17 cellular contexts compared by ENCODE assay signal in genomic region chr17:60173304-60173807, GRCh38. TPM values are rescaled to one million over a fixed set of nuclear protein-coding genes. Genes with fewer than 3 reads are reported as not detected.
DNase-seq lines count a peak whose midpoint lies in the region; ATAC-seq and TF ChIP-seq lines count a peak whose summit lies in the region.
"Had no signal": no experiment of that assay in that cellular context is flagged by ENCODE, and none has a peak within 500 bp of the region (broad histone marks: within the 10 kb centered on the region; RNA-seq: fewer than 3 reads in every experiment).

No MANE protein-coding gene starts in this region.

- H3K27ac Mint-ChIP-seq in MCF 10A (ENCODE audit: low read depth, unreplicated experiment) = no peak overlapping the region
- peak overlapping the region; percentile 17 for H3K27ac Mint-ChIP-seq in type B pancreatic cell
- H3K27ac Mint-ChIP-seq: dendritic cell treated with granulocyte-macrophage colony-stimulating factor and Interleukin-4, amounts not matched to agents 40 ng/mL and 50 ng/mL, for 4 days had no signal

- H3K27me3 Mint-ChIP-seq in MCF 10A (ENCODE audit: insufficient read depth, unreplicated experiment) (no peaks in the 10 kb centered on the region), type B pancreatic cell (no peaks in the 10 kb centered on the region)
- H3K27me3 Mint-ChIP-seq: dendritic cell treated with granulocyte-macrophage colony-stimulating factor and Interleukin-4, amounts not matched to agents 40 ng/mL and 50 ng/mL, for 4 days had no signal

- in situ Hi-C loops in mammary epithelial cell (cut with MboI; ENCODE audit: low sequenced_read_pairs in 2 of 2) = no loop called here

- DNase-seq in mammary epithelial cell = peak; percentile 45
- DNase-seq in MCF 10A (ENCODE audit: unreplicated experiment) = no peak
- DNase-seq in type B pancreatic cell (ENCODE audit: extremely low spot score, unreplicated experiment) = no peak
- no peak for DNase-seq in lower lobe of right lung
- no peak for DNase-seq in stimulated activated CD4-positive, alpha-beta T cell treated with anti-CD3 and anti-CD28 coated beads, Interleukin-4, amount 100 ng/mL, for 24 hours
- no peak for DNase-seq in HK-2 (ENCODE audit: unreplicated experiment)
- DNase-seq: activated effector memory CD4-positive, alpha-beta T cell treated with Interleukin-2 at 50 U/mL for 16 hours; BE2C; head of caudate nucleus; mesendoderm; NCI-H2081 treated with DMSO at 0.1 percent for 48 hours had no signal

- H3K4me1 Mint-ChIP-seq in MCF 10A (ENCODE audit: insufficient read depth, unreplicated experiment) (peaks cover 8% of the 10 kb centered on the region), type B pancreatic cell (ENCODE audit: unreplicated experiment) (peaks cover 5% of the 10 kb centered on the region)

- TF ChIP-seq CTCF in mammary epithelial cell (conservative IDR thresholded peaks at IDR 0.05 in 1 of 2, IDR thresholded peaks at IDR 0.05 in 1 of 2; ENCODE audit: extremely low read depth in 1 of 2, insufficient read depth in 1 of 2, low read depth in 1 of 2, low read length in 2 of 2) (no peak), MCF 10A (IDR thresholded peaks at IDR 0.05; ENCODE audit: unreplicated experiment) (no peak), type B pancreatic cell (conservative IDR thresholded peaks at IDR 0.05) (no peak), lower lobe of right lung (IDR thresholded peaks at IDR 0.05) (no peak)

- intact Hi-C loops in mammary epithelial cell (cut with micrococcal nuclease) = no loop called here
- intact Hi-C loops in MCF 10A (cut with micrococcal nuclease) = no loop called here
- intact Hi-C loops in lower lobe of right lung (cut with DNase I) = no loop called here

- no peak overlapping the region for H3K27ac ChIP-seq in mammary epithelial cell (ENCODE audit: insufficient read depth, low read depth, low read length)
- no peak overlapping the region for H3K27ac ChIP-seq in lower lobe of right lung
- H3K27ac ChIP-seq: tibial nerve had no signal

- CTCF ChIA-PET in mammary epithelial cell (lab: Charles Lee; ENCODE audit: low non-redundant PET) (no interaction called here), MCF 10A (lab: Yijun Ruan, JAX) (interaction anchor here (1.0 kb wide), 1 partner anchor 466 kb away, joined by 7 read pairs; no protein-coding TSS in a partner anchor)

- ATAC-seq in esophagus mucosa (peak; percentile 35), lower lobe of right lung (no peak)
- ATAC-seq: Right ventricle myocardium inferior, sciatic nerve had no signal

- no peaks in the 10 kb centered on the region for H3K4me1 ChIP-seq in mammary epithelial cell (ENCODE audit: insufficient read depth, low read length)
- peaks cover 35% of the 10 kb centered on the region for H3K4me1 ChIP-seq in lower lobe of right lung

- BruUV-seq in mammary epithelial cell (replicated peaks; lab: Mats Ljungman, UMichigan) = no TSS peak
- BruUV-seq in MCF 10A (replicated peaks; lab: Mats Ljungman, UMichigan) = no TSS peak

- H4K20me1 ChIP-seq in mammary epithelial cell (ENCODE audit: insufficient read depth, low read length) = no peaks in the 10 kb centered on the region

- H3K4me3 Mint-ChIP-seq in MCF 10A (ENCODE audit: unreplicated experiment) (no peak overlapping the region), type B pancreatic cell (no peak overlapping the region)
- H3K4me3 Mint-ChIP-seq: dendritic cell treated with granulocyte-macrophage colony-stimulating factor and Interleukin-4, amounts not matched to agents 40 ng/mL and 50 ng/mL, for 4 days had no signal

- H3K4me3 ChIP-seq in mammary epithelial cell (replicated peaks in 1 of 3; ENCODE audit: insufficient read depth in 1 of 3, low read depth in 2 of 3, low read length in 3 of 3) (no peak overlapping the region), lower lobe of right lung (no peak overlapping the region)
- H3K4me3 ChIP-seq: tibial nerve had no signal

- no peak overlapping the region for H3K9ac ChIP-seq in mammary epithelial cell (ENCODE audit: insufficient read depth, low read length)

- dilution Hi-C loops in mammary epithelial cell (cut with HindIII; ENCODE audit: low sequenced_read_pairs) = no loop called here

- POLR2A ChIA-PET in MCF 10A (lab: Yijun Ruan, JAX) = interaction anchor here (0.5 to 0.8 kb wide), 2 partner anchors 22 to 90 kb away, joined by 3 read pairs; no protein-coding TSS in a partner anchor

- H3K9me3 Mint-ChIP-seq in MCF 10A (ENCODE audit: unreplicated experiment) = no peaks in the 10 kb centered on the region
- H3K9me3 Mint-ChIP-seq in type B pancreatic cell = no peaks in the 10 kb centered on the region
- H3K9me3 Mint-ChIP-seq: dendritic cell treated with granulocyte-macrophage colony-stimulating factor and Interleukin-4, amounts not matched to agents 40 ng/mL and 50 ng/mL, for 4 days had no signal

- no peak overlapping the region for H3K4me2 ChIP-seq in mammary epithelial cell (ENCODE audit: insufficient read depth, low read depth, low read length)

- 94% methylated on average over 2 of the region's 2 CpGs for WGBS in mammary epithelial cell (ENCODE audit: low coverage, missing lambda C conversion rate)

- H3K79me2 ChIP-seq in mammary epithelial cell (ENCODE audit: insufficient read depth, low read length) = no peaks in the 10 kb centered on the region

- H3K36me3 Mint-ChIP-seq in MCF 10A (ENCODE audit: insufficient read depth, unreplicated experiment) (peaks cover 18% of the 10 kb centered on the region), type B pancreatic cell (peaks cover 8% of the 10 kb centered on the region)

- H2AFZ ChIP-seq in mammary epithelial cell (ENCODE audit: low read depth, low read length) = no peak overlapping the region

- H3K9me3 ChIP-seq in mammary epithelial cell (replicated peaks; ENCODE audit: insufficient read depth, low read length) = no peaks in the 10 kb centered on the region
- no peaks in the 10 kb centered on the region for H3K9me3 ChIP-seq in lower lobe of right lung
- H3K9me3 ChIP-seq: BE2C, tibial nerve had no signal

- no peaks in the 10 kb centered on the region for H3K27me3 ChIP-seq in mammary epithelial cell (ENCODE audit: insufficient read depth, low read length)
- H3K27me3 ChIP-seq in lower lobe of right lung (ENCODE audit: low read depth) = no peaks in the 10 kb centered on the region
- H3K27me3 ChIP-seq: BE2C, tibial nerve had no signal

- H3K36me3 ChIP-seq in mammary epithelial cell (ENCODE audit: insufficient read depth, low read length) = peaks cover 3% of the 10 kb centered on the region
- H3K36me3 ChIP-seq in lower lobe of right lung = peaks cover 12% of the 10 kb centered on the region
- H3K36me3 ChIP-seq: BE2C had no signal

TF ChIP-seq in PFSK-1, 5 proteins besides CTCF, POLR2A, EP300 and RAD21:
- TF ChIP-seq FOXP2 (optimal IDR thresholded peaks at IDR 0.05; ENCODE audit: borderline replicate concordance, extremely low read depth, extremely low read length, insufficient read depth) (no peak), REST (IDR thresholded peaks at IDR 0.05; ENCODE audit: insufficient read depth in 1 of 2, low read depth in 2 of 2, low read length in 2 of 2) (peak in 1 of 2 experiments; percentile 46; a peak in 1 of 4 replicates), SIN3A (IDR thresholded peaks at IDR 0.05; ENCODE audit: borderline replicate concordance, insufficient read depth, low read length) (no peak), POLR2AphosphoS5 (IDR thresholded peaks at IDR 0.05; ENCODE audit: low read depth, low read length) (peak; percentile 35; the same call in 1 of the 2 replicates), TAF1 (IDR thresholded peaks at IDR 0.05; ENCODE audit: borderline replicate concordance, insufficient read depth, low read length) (no peak)

RNA-seq across cellular contexts. Expression of gene CA4, which starts 23.6 kb away (rescaled TPM):
- not detected for total RNA-seq in mammary epithelial cell
- polyA plus RNA-seq in mammary epithelial cell = not detected
- not detected for polyA minus RNA-seq in mammary epithelial cell
- total RNA-seq in MCF 10A (2022) = not detected in 2 replicates
- not detected for polyA plus RNA-seq in PFSK-1 (2012; ENCODE audit: insufficient read length, low read depth)
- 0.36 TPM for total RNA-seq in esophagus mucosa
- 11.4 and 21.1 TPM in 2 replicates for total RNA-seq in type B pancreatic cell (ENCODE audit: low replicate concordance)
- 72.8 TPM for total RNA-seq in lower lobe of right lung
